ENCODE assay signal across 11 cellular contexts in the genomic region with DNA sequence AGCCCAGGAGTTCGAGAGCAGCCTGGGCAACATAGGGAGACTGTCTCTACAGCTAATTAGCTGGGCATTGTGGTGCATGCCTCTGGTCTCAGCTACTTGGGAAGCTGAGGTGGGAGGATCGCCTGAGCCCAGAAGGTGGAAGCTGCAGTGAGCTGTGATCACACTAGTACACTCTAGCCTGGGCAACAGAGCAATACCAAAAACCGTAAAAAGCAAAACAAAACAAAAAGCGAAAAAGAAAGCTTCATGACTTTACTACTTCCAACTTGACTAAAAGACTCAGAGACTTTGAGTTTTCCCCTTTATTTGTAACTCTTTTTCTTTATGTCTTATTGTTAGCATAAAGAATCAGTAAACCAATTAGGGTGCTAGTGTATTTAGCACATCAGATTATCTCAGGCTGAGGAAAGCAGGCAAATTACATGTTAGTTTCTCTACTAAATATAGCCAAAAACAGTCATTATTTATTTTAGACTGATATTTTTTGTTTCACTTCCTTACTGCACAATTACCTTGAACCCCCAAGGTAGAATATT. TPM values are rescaled to one million over a fixed set of nuclear protein-coding genes. Genes with fewer than 3 reads are reported as not detected.
DNase-seq lines count a peak whose midpoint lies in the region; ATAC-seq and TF ChIP-seq lines count a peak whose summit lies in the region.
"Had no signal": no experiment of that assay in that cellular context is flagged by ENCODE, and none has a peak within 500 bp of the region (broad histone marks: within the 10 kb centered on the region; RNA-seq: fewer than 3 reads in every experiment).

No MANE protein-coding gene starts in this region.

- POLR2A ChIA-PET in RWPE1 (lab: Yijun Ruan, JAX; ENCODE audit: low non-redundant PET): no interaction called here

- DNase-seq in HT-29 (ENCODE audit: low spot score) (no peak), RWPE1 (ENCODE audit: low spot score) (no peak), NOMO-1 (lab: John Stamatoyannopoulos, UW; ENCODE audit: unreplicated experiment in 2 of 2) (no peak)
- no peak for DNase-seq in activated effector memory CD4-positive, alpha-beta T cell treated with Interleukin-2 at 50 U/mL for 16 hours
- DNase-seq: NCI-H226 had no signal

- ATAC-seq in GM19035 (IDR thresholded peaks at IDR 0.05; ENCODE audit: unreplicated experiment) (peak; percentile 75), HG02610 (IDR thresholded peaks at IDR 0.05; ENCODE audit: unreplicated experiment) (peak; percentile 83), HG03457 (IDR thresholded peaks at IDR 0.05; ENCODE audit: unreplicated experiment) (peak; percentile 40)
- ATAC-seq: HepG2 had no signal

- CTCF ChIA-PET in RWPE1 (lab: Yijun Ruan, JAX): no interaction called here

- no peak for TF ChIP-seq CTCF in RWPE1 (conservative IDR thresholded peaks at IDR 0.05; ENCODE audit: low read depth)

- no peak overlapping the region for H3K27ac ChIP-seq in RWPE1
- H3K27ac ChIP-seq: SK-N-MC had no signal

- H3K4me3 ChIP-seq in GM08714 (ENCODE audit: low read length): peak overlapping the region; percentile 47; the same call in 1 of the 2 replicates
- H3K4me3 ChIP-seq: SK-N-MC had no signal

RNA-seq across cellular contexts. Expression of a gene that starts 5.4 kb away (rescaled TPM):
- total RNA-seq in HT-29 (2014; rRNA removed; shearing (Covaris generic)): 7.2 and 14.9 TPM in 2 replicates

RNA-seq across cellular contexts. Expression of a gene that starts 5.7 kb away (rescaled TPM):
- total RNA-seq in HT-29 (2014; rRNA removed; shearing (Covaris generic)): 23.7 and 23.8 TPM in 2 replicates

RNA-seq across cellular contexts. Expression of a gene that starts 5.7 kb away (rescaled TPM):
- total RNA-seq in HT-29 (2014; rRNA removed; shearing (Covaris generic)): 77.5 and 82.6 TPM in 2 replicates

RNA-seq across cellular contexts. Expression of a gene that starts 39.9 kb away (rescaled TPM):
- total RNA-seq in HT-29 (2014; rRNA removed; shearing (Covaris generic)): 21.8 and 26.7 TPM in 2 replicates

RNA-seq across cellular contexts. Expression of a gene that starts 42.4 kb away (rescaled TPM):
- 3.4 and 3.7 TPM in 2 replicates for total RNA-seq in HT-29 (2014; rRNA removed; shearing (Covaris generic))
